Comparison of ENCODE assay signal across 8 cellular contexts in the genomic region with DNA sequence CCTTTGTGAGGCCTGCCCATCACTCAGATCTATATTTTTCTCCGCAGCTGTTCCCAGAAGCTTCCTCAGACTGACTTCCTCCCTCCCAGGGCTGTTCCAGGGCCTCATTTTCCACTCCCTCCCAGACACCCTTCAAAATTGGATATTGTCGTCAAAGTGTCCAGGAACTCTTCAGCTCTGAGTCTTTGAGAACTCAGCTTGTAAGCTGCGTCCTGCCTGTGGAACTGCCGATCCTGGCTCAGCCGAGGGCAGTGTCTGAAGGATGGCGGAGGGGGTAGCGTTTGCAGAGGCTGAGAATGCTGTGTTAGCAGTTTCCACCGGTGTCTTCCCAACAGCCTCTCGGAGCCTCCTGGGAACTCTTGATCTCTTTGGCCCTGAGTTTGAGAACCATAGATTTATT. TPM values are rescaled to one million over a fixed set of nuclear protein-coding genes. Genes with fewer than 3 reads are reported as not detected.
A peak's percentile ranks its signal among the peaks of the same experiment; 100 is the strongest.
DNase-seq lines count a peak whose midpoint lies in the region; ATAC-seq and TF ChIP-seq lines count a peak whose summit lies in the region.
"Had no signal": no experiment of that assay in that cellular context is flagged by ENCODE, and none has a peak within 500 bp of the region (broad histone marks: within the 10 kb centered on the region; RNA-seq: fewer than 3 reads in every experiment).

No MANE protein-coding gene starts in this region.

- peak overlapping the region in 3 of 4 donors; percentile 10 to 31 (median 25) for H3K27ac ChIP-seq in body of pancreas

- TF ChIP-seq POLR2A in body of pancreas (IDR thresholded peaks at IDR 0.05): no peak

- peaks cover 8% of the 10 kb centered on the region for H3K36me3 Mint-ChIP-seq in T-helper 17 cell (ENCODE audit: low read depth)

- peak overlapping the region; percentile 19 for H3K4me3 Mint-ChIP-seq in T-helper 17 cell

- intact Hi-C loops in body of pancreas (cut with DNase I): no loop called here

- H3K36me3 ChIP-seq in body of pancreas (replicated peaks in 1 of 2; ENCODE audit: insufficient read depth in 1 of 2, low read depth in 2 of 2): no peaks in the 10 kb centered on the region

- TF ChIP-seq CTCF in body of pancreas (IDR thresholded peaks at IDR 0.05): no peak

- peaks cover 78% of the 10 kb centered on the region for H3K4me1 Mint-ChIP-seq in T-helper 17 cell

- H3K4me3 ChIP-seq in body of pancreas: no peak overlapping the region

- no peak for ATAC-seq in T-helper 17 cell
- no peak for ATAC-seq in body of pancreas
- no peak for ATAC-seq in HG03354 (IDR thresholded peaks at IDR 0.05; ENCODE audit: poor library complexity, severe bottlenecking, unreplicated experiment)

- H3K27me3 Mint-ChIP-seq in T-helper 17 cell: no peaks in the 10 kb centered on the region

- DNase-seq in T-helper 17 cell (no peak), body of pancreas (no peak), left kidney (ENCODE audit: low read depth, low spot score) (peak; percentile 44), AG20443 (ENCODE audit: low spot score) (no peak), EL (no peak)
- DNase-seq in stimulated activated CD8-positive, alpha-beta memory T cell treated with anti-CD3 and anti-CD28 coated beads, Interleukin-4, amount 100 ng/mL, for 48 hours: peak; percentile 17
- DNase-seq: activated CD4-positive, CD25-positive, alpha-beta regulatory T cell had no signal

- no peaks in the 10 kb centered on the region for H3K9me3 ChIP-seq in T-helper 17 cell (ENCODE audit: control insufficient read depth, low read length, poor library complexity, severe bottlenecking)
- no peaks in the 10 kb centered on the region for H3K9me3 ChIP-seq in body of pancreas

- H3K27ac Mint-ChIP-seq in T-helper 17 cell: peak overlapping the region; percentile 96

- 65 to 67% methylated on average over 9 of the region's 9 CpGs for WGBS in body of pancreas, 2 donors

- no peaks in the 10 kb centered on the region for H3K27me3 ChIP-seq in body of pancreas

- peaks cover 44% of the 10 kb centered on the region for H3K4me1 ChIP-seq in body of pancreas

RNA-seq across cellular contexts. Expression of a gene that starts 27.1 kb away (rescaled TPM):
- total RNA-seq in T-helper 17 cell: 100 to 1,000 TPM; 114 to 151 TPM
- total RNA-seq in body of pancreas: 10 to 100 TPM; 36.6 to 42.8 TPM

Comparison
In these comparisons a context has a peak if more than half of its experiments do, and no peak if none do; other contexts are left out.
1. DNase-seq: peak in left kidney (single experiment) and stimulated activated CD8-positive, alpha-beta memory T cell treated with anti-CD3 and anti-CD28 coated beads, Interleukin-4, amount 100 ng/mL, for 48 hours (single experiment); none in T-helper 17 cell (0 of 3), body of pancreas (0 of 4), AG20443 (single experiment) and EL (single experiment).